In genomic region chr5:141121563-141121962, GRCh38 we compare ENCODE assay signal across 10 cellular contexts. TPM values are rescaled to one million over a fixed set of nuclear protein-coding genes. Genes with fewer than 3 reads are reported as not detected.
DNase-seq lines count a peak whose midpoint lies in the region; ATAC-seq and TF ChIP-seq lines count a peak whose summit lies in the region.
"Had no signal": no experiment of that assay in that cellular context is flagged by ENCODE, and none has a peak within 500 bp of the region (broad histone marks: within the 10 kb centered on the region; RNA-seq: fewer than 3 reads in every experiment).

PCDHB4 (plus strand) TSS chr5:141121818; CDS start chr5:141121999, 181 bp downstream.

- no peaks in the 10 kb centered on the region for H3K9me2 ChIP-seq in PC-9 (ENCODE audit: insufficient read depth)

- peak; percentile 38; the same call in 1 of the 2 replicates for TF ChIP-seq CTCF in PC-9 (conservative IDR thresholded peaks at IDR 0.05)

- intact Hi-C loops in PC-9 (cut with micrococcal nuclease; ENCODE audit: unreplicated experiment): no loop called here
- intact Hi-C loops in left cardiac atrium (cut with DNase I): no loop called here

- POLR2A ChIA-PET in PC-9 (lab: Charles Lee; ENCODE audit: unreplicated experiment): no interaction called here

- no peak within 1 kb of the TSS for H3K4me2 ChIP-seq in PC-9
- H3K4me2 ChIP-seq: smooth muscle cell had no signal

- no peaks in the 10 kb centered on the region for H3K79me2 ChIP-seq in PC-9 (ENCODE audit: low read depth)

- CTCF ChIA-PET in PC-9 (lab: Charles Lee): no interaction called here

- BruUV-seq in PC-9 (replicated peaks; lab: Mats Ljungman, UMichigan): no TSS peak

- no peak for ATAC-seq in left cardiac atrium
- ATAC-seq in GM19452 (IDR thresholded peaks at IDR 0.05; ENCODE audit: unreplicated experiment): no peak
- ATAC-seq: activated T-cell treated with anti-CD3 and anti-CD28 coated beads, Interleukin-2, amount 50 U/mL, for 4 hours had no signal

- H2AFZ ChIP-seq in PC-9: peak within 1 kb of the TSS; percentile 39; the same call in 1 of the 2 replicates

- H3K27me3 ChIP-seq in PC-9 (ENCODE audit: insufficient read depth, low read depth): no peaks in the 10 kb centered on the region

- no peaks in the 10 kb centered on the region for H3K36me3 ChIP-seq in PC-9 (ENCODE audit: low read depth)

- H3F3A ChIP-seq in PC-9 (ENCODE audit: insufficient read depth, low read depth): no peaks in the 10 kb centered on the region

- no peak within 1 kb of the TSS for H3K4me3 ChIP-seq in PC-9
- H3K4me3 ChIP-seq: smooth muscle cell had no signal

- H4K20me1 ChIP-seq in PC-9 (ENCODE audit: insufficient read depth): no peaks in the 10 kb centered on the region

- no peak within 1 kb of the TSS for H3K27ac ChIP-seq in PC-9

- no peaks in the 10 kb centered on the region for H3K4me1 ChIP-seq in PC-9 (replicated peaks; ENCODE audit: insufficient read depth)

- 0 out of 2 replicates have a peak, but pooled peaks cover 3% of the 10 kb centered on the region for H3K9me3 ChIP-seq in PC-9 (ENCODE audit: insufficient read depth, low read depth)

- peak; percentile 1 for DNase-seq in NCI-H146 (lab: John Stamatoyannopoulos, UW)
- no peak for DNase-seq in NCI-H146 treated with DMSO at 0.1 percent for 48 hours (lab: John Stamatoyannopoulos, UW; ENCODE audit: unreplicated experiment)
- DNase-seq in PC-9: no peak
- DNase-seq in left cardiac atrium: peak; percentile 24
- peak; percentile 7 for DNase-seq in stromal cell of bone marrow (ENCODE audit: low read depth)
- DNase-seq in HK-2 (ENCODE audit: unreplicated experiment): no peak
- DNase-seq in NCI-H1694 treated with DMSO at 0.1 percent for 48 hours (lab: John Stamatoyannopoulos, UW): no peak
- DNase-seq: activated T-cell treated with anti-CD3 and anti-CD28 coated beads, Interleukin-2, amount 50 U/mL, for 4 hours had no signal

RNA-seq across cellular contexts. Expression of gene PCDHB4, which starts in this region (rescaled TPM):
- total RNA-seq in PC-9 (2021) (0.09 and 0.13 TPM in 2 replicates), left cardiac atrium (1 to 10 TPM; 1.6 to 2.4 TPM)
- total RNA-seq: activated T-cell treated with anti-CD3 and anti-CD28 coated beads, Interleukin-2, amount 50 U/mL, for 4 hours had no signal

Comparison
In these comparisons a context has a peak if more than half of its experiments do, and no peak if none do; other contexts are left out.
1. DNase-seq: peak in NCI-H146 (single experiment), left cardiac atrium (single experiment) and stromal cell of bone marrow (single experiment); none in NCI-H146 treated with DMSO at 0.1 percent for 48 hours (single experiment), PC-9 (0 of 2), HK-2 (single experiment) and NCI-H1694 treated with DMSO at 0.1 percent for 48 hours (single experiment).